Comparison of ENCODE assay signal across 29 cellular contexts in the genomic region with DNA sequence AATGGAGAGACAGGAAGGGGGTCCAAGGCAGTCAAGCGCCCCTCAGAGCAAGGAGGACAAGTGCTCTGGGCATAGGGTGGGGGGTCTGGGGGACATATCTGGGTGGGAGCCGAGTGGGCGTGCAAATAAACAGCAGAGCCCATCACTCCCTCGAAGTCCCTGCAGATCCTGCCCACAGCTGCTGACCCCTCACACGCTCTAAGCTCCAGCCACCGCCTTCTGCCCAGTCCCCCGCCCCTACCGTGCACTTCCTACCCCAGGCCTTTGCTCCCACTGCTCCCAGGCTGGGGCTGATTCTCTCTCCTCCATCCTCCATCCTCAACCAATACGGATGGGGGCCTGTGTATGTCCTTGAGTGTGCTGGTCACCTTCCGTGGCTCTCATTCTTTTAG. TPM values are rescaled to one million over a fixed set of nuclear protein-coding genes. Genes with fewer than 3 reads are reported as not detected.
"Had no signal": no experiment of that assay in that cellular context is flagged by ENCODE, and none has a peak within 500 bp of the region (broad histone marks: within the 10 kb centered on the region; RNA-seq: fewer than 3 reads in every experiment).

No MANE protein-coding gene starts in this region.

- H3K4me1 ChIP-seq: foreskin keratinocyte, pancreas, prostate gland, upper lobe of right lung had no signal

- H3K9me3 ChIP-seq: heart left ventricle, pancreas, prostate gland, upper lobe of right lung had no signal

- H3K4me1 Mint-ChIP-seq: activated CD4-positive, alpha-beta T cell treated with anti-CD3 and anti-CD28 coated beads for 36 hours; activated CD8-positive, alpha-beta memory T cell treated with anti-CD3 and anti-CD28 coated beads, Interleukin-2, amount 10 ng/mL, durations not matched to agents 7 days and 5 days; immature natural killer cell had no signal

- H3K9me3 Mint-ChIP-seq: activated T-helper 2 cell treated with anti-CD3 and anti-CD28 coated beads, Interferon-gamma antibody, Interleukin-2, Interleukin-4, amounts not matched to agents 10 μg/mL and 5 μg/mL and 100 μg/mL, durations not matched to agents 14 hours and 24 hours and 36 hours; effector memory CD8-positive, alpha-beta T cell; immature natural killer cell; natural killer cell treated with Interleukin-12 subunit alpha and Interleukin-12 subunit beta and Interleukin-15 and Interleukin-18, amount 100 ng/mL, for 72 hours had no signal

- FAIRE-seq: kidney, pancreas had no signal

- DNase-seq: activated CD4-positive, alpha-beta T cell treated with anti-CD3 and anti-CD28 coated beads for 36 hours; activated CD4-positive, CD25-positive, alpha-beta regulatory T cell; activated CD8-positive, alpha-beta memory T cell treated with anti-CD3 and anti-CD28 coated beads, Interleukin-2, amount 10 ng/mL, durations not matched to agents 7 days and 5 days; activated CD8-positive, alpha-beta T cell treated with anti-CD3 and anti-CD28 coated beads, Interleukin-2, amount 10 ng/mL, durations not matched to agents 7 days and 5 days; activated naive CD4-positive, alpha-beta T cell treated with Interleukin-2 at 50 U/mL for 16 hours; activated T-cell treated with anti-CD3 and anti-CD28 coated beads, Interleukin-2, amount 50 U/mL, for 48 hours; anterior cingulate cortex; brain microvascular endothelial cell; caudate nucleus; cortex of kidney; effector memory CD8-positive, alpha-beta T cell; erythroblast; foreskin keratinocyte; heart left ventricle; hypothalamus; immature natural killer cell; kidney; left colon; nucleus accumbens; pancreas; stimulated activated naive CD8-positive, alpha-beta T cell treated with anti-CD3 and anti-CD28 coated beads, Interleukin-15, Interleukin-2, amounts not matched to agents 100 U/mL and 50 U/mL, for 24 hours; T-helper 1 cell; upper lobe of right lung had no signal

- H3K27me3 Mint-ChIP-seq: activated naive CD8-positive, alpha-beta T cell had no signal

- H3K27ac Mint-ChIP-seq: activated CD4-positive, alpha-beta T cell treated with anti-CD3 and anti-CD28 coated beads for 36 hours; activated CD8-positive, alpha-beta memory T cell treated with anti-CD3 and anti-CD28 coated beads, Interleukin-2, amount 10 ng/mL, durations not matched to agents 7 days and 5 days; activated CD8-positive, alpha-beta T cell treated with anti-CD3 and anti-CD28 coated beads, Interleukin-2, amount 10 ng/mL, durations not matched to agents 7 days and 5 days; activated naive CD8-positive, alpha-beta T cell; activated T-helper 2 cell treated with anti-CD3 and anti-CD28 coated beads, Interferon-gamma antibody, Interleukin-2, Interleukin-4, amounts not matched to agents 10 μg/mL and 5 μg/mL and 100 μg/mL, durations not matched to agents 14 hours and 24 hours and 36 hours; effector memory CD8-positive, alpha-beta T cell; immature natural killer cell; natural killer cell treated with Interleukin-12 subunit alpha and Interleukin-12 subunit beta and Interleukin-15 and Interleukin-18, amount 100 ng/mL, for 72 hours had no signal

- H3K4me3 ChIP-seq: heart left ventricle, pancreas, prostate gland, upper lobe of right lung had no signal

- H3K4me3 Mint-ChIP-seq: activated CD4-positive, alpha-beta T cell treated with anti-CD3 and anti-CD28 coated beads for 36 hours; activated CD8-positive, alpha-beta memory T cell treated with anti-CD3 and anti-CD28 coated beads, Interleukin-2, amount 10 ng/mL, durations not matched to agents 7 days and 5 days; activated CD8-positive, alpha-beta T cell treated with anti-CD3 and anti-CD28 coated beads, Interleukin-2, amount 10 ng/mL, durations not matched to agents 7 days and 5 days; activated naive CD8-positive, alpha-beta T cell; effector memory CD8-positive, alpha-beta T cell; immature natural killer cell; natural killer cell treated with Interleukin-12 subunit alpha and Interleukin-12 subunit beta and Interleukin-15 and Interleukin-18, amount 100 ng/mL, for 72 hours had no signal

- H3K27ac ChIP-seq: brain microvascular endothelial cell, foreskin keratinocyte, pancreas, prostate gland, upper lobe of right lung had no signal

- H3K36me3 ChIP-seq: brain microvascular endothelial cell, heart left ventricle, pancreas, prostate gland, upper lobe of right lung had no signal

- H3K27me3 ChIP-seq: heart left ventricle, pancreas, upper lobe of right lung had no signal

- H3K36me3 Mint-ChIP-seq: activated CD8-positive, alpha-beta memory T cell treated with anti-CD3 and anti-CD28 coated beads, Interleukin-2, amount 10 ng/mL, durations not matched to agents 7 days and 5 days; activated naive CD8-positive, alpha-beta T cell; immature natural killer cell; natural killer cell treated with Interleukin-12 subunit alpha and Interleukin-12 subunit beta and Interleukin-15 and Interleukin-18, amount 100 ng/mL, for 72 hours had no signal

- ATAC-seq: activated CD4-positive, alpha-beta T cell treated with anti-CD3 and anti-CD28 coated beads for 36 hours; activated CD8-positive, alpha-beta memory T cell treated with anti-CD3 and anti-CD28 coated beads, Interleukin-2, amount 10 ng/mL, durations not matched to agents 7 days and 5 days; activated CD8-positive, alpha-beta T cell treated with anti-CD3 and anti-CD28 coated beads, Interleukin-2, amount 10 ng/mL, durations not matched to agents 7 days and 5 days; effector memory CD8-positive, alpha-beta T cell; foreskin keratinocyte; heart left ventricle; natural killer cell treated with Interleukin-12 subunit alpha and Interleukin-12 subunit beta and Interleukin-15 and Interleukin-18, amount 100 ng/mL, for 72 hours; pancreas; stimulated activated naive CD8-positive, alpha-beta T cell treated with anti-CD3 and anti-CD28 coated beads, Interleukin-15, Interleukin-2, amounts not matched to agents 100 U/mL and 50 U/mL, for 24 hours; upper lobe of right lung had no signal

RNA-seq across cellular contexts. Expression of a gene that starts 48.7 kb away (rescaled TPM):
- total RNA-seq: activated CD8-positive, alpha-beta memory T cell treated with anti-CD3 and anti-CD28 coated beads, Interleukin-2, amount 10 ng/mL, durations not matched to agents 7 days and 5 days; activated CD8-positive, alpha-beta T cell treated with anti-CD3 and anti-CD28 coated beads, Interleukin-2, amount 10 ng/mL, durations not matched to agents 7 days and 5 days; lower leg skin; mononuclear cell; natural killer cell treated with Interleukin-12 subunit alpha and Interleukin-12 subunit beta and Interleukin-15 and Interleukin-18, amount 100 ng/mL, for 72 hours had no signal
- polyA plus RNA-seq: foreskin keratinocyte, heart left ventricle, immature natural killer cell had no signal
